2 cellular contexts compared by ENCODE assay signal in the genomic region with DNA sequence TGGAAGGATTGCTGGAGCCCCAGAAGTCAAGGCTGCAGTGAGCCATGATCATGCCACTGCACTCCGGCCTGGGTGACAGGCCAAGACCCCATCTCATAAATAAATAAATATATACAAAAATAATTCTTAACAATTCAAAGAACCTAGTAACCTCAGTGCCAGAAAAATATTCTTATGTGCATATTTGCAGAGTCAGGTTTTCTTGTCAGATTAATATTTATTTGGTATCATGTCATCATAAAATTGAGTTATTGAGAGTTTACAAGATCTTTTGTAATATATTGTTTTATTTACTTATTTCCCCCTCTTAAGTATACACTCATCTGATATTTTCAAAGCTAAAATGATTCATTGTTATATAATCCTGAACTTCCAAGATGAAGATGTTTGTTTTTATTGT.
TF ChIP-seq lines count a peak whose summit lies in the region.

No MANE protein-coding gene starts in this region.

TF ChIP-seq in IMR-90, 13 proteins besides CTCF, POLR2A, EP300 and RAD21:
- no peak for TF ChIP-seq BHLHE40 (IDR thresholded peaks at IDR 0.05; ENCODE audit: low read depth, low read length)
- TF ChIP-seq MAFK (IDR thresholded peaks at IDR 0.05; ENCODE audit: low read depth, low read length): peak; percentile 59; the same call in 1 of the 2 replicates
- TF ChIP-seq, protein P1, sequence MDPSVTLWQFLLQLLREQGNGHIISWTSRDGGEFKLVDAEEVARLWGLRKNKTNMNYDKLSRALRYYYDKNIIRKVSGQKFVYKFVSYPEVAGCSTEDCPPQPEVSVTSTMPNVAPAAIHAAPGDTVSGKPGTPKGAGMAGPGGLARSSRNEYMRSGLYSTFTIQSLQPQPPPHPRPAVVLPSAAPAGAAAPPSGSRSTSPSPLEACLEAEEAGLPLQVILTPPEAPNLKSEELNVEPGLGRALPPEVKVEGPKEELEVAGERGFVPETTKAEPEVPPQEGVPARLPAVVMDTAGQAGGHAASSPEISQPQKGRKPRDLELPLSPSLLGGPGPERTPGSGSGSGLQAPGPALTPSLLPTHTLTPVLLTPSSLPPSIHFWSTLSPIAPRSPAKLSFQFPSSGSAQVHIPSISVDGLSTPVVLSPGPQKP (IDR thresholded peaks at IDR 0.05; ENCODE audit: borderline replicate concordance, low read depth, low read length): no peak
- no peak for TF ChIP-seq MXI1 (IDR thresholded peaks at IDR 0.05; ENCODE audit: borderline replicate concordance, low read depth, low read length)
- TF ChIP-seq FOS (IDR thresholded peaks at IDR 0.05; ENCODE audit: low read depth, low read length): no peak

TF ChIP-seq in K562, 482 proteins besides CTCF, POLR2A, EP300 and RAD21:
- TF ChIP-seq C11orf30 (IDR thresholded peaks at IDR 0.05; ENCODE audit: low read depth): peak; percentile 53
- TF ChIP-seq MBD2 (IDR thresholded peaks at IDR 0.05; ENCODE audit: borderline replicate concordance, low read depth): no peak
- peak; percentile 76 for TF ChIP-seq ZNF316 (IDR thresholded peaks at IDR 0.05)
- peak; percentile 22; the same call in 1 of the 2 replicates for TF ChIP-seq MAFG (tag; conservative IDR thresholded peaks at IDR 0.05)
